In the genomic region with DNA sequence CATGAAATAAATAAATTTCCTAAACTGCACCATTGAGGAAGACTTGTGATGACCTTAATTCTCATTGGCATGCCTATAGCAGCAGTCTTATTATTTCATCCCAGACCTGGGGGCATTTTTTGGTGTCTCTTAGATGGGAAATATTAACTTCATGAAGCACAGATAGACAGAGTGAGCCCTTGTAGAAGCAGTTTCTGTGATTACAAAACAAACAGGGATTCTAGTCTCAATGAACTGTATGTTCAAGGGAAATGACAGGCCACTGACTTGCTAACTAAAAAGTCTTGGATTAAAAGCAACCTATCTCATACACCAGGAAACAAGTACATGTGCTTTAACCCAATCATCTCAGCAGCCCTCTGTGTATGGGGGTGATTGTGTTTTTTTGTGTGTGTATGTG, we compare ENCODE assay signal across 20 cellular contexts.
DNase-seq lines count a peak whose midpoint lies in the region; ATAC-seq and TF ChIP-seq lines count a peak whose summit lies in the region.
"Had no signal": no experiment of that assay in that cellular context is flagged by ENCODE, and none has a peak within 500 bp of the region (broad histone marks: within the 10 kb centered on the region; RNA-seq: fewer than 3 reads in every experiment).

No MANE protein-coding gene starts in this region.

- no peak overlapping the region for H2AFZ ChIP-seq in ACC112 (ENCODE audit: low read length, unreplicated experiment)

- no peak for TF ChIP-seq CTCF in epithelial cell of esophagus (IDR thresholded peaks at IDR 0.05; ENCODE audit: insufficient read depth, low read depth, low read length, missing control alignments)
- no peak for TF ChIP-seq CTCF in WERI-Rb-1 (IDR thresholded peaks at IDR 0.05; ENCODE audit: low read depth, low read length)

- H3K36me3 ChIP-seq in ACC112 (ENCODE audit: insufficient read depth, low read length) (no peaks in the 10 kb centered on the region), WERI-Rb-1 (no peaks in the 10 kb centered on the region)

- H3K9me3 ChIP-seq in WERI-Rb-1 (ENCODE audit: severe bottlenecking): no peaks in the 10 kb centered on the region

- ATAC-seq in GM19467 (IDR thresholded peaks at IDR 0.05; ENCODE audit: unreplicated experiment): no peak

- peak overlapping the region; percentile 54 for H3K27ac ChIP-seq in ACC112 (ENCODE audit: low read depth, low read length)
- no peak overlapping the region for H3K27ac ChIP-seq in WERI-Rb-1

- H3K4me3 ChIP-seq in ACC112 (ENCODE audit: low read depth, low read length) (peak overlapping the region; percentile 9; the same call in 1 of the 2 replicates), epithelial cell of esophagus (ENCODE audit: low read length) (no peak overlapping the region), WERI-Rb-1 (ENCODE audit: low read depth, low read length) (no peak overlapping the region)

- peaks cover 24% of the 10 kb centered on the region for H3K4me1 ChIP-seq in ACC112 (ENCODE audit: control insufficient read depth, insufficient read depth, low read length, unreplicated experiment)

- no peaks in the 10 kb centered on the region for H3K27me3 ChIP-seq in ACC112 (ENCODE audit: insufficient read depth, low read length)
- no peaks in the 10 kb centered on the region for H3K27me3 ChIP-seq in WERI-Rb-1 (ENCODE audit: insufficient read depth, low read depth, severe bottlenecking)

- DNase-seq in NCI-H69 (lab: John Stamatoyannopoulos, UW): peak; percentile 33
- peak; percentile 7 for DNase-seq in epithelial cell of esophagus (ENCODE audit: low read depth)
- peak; percentile 41 for DNase-seq in foreskin melanocyte
- no peak for DNase-seq in WERI-Rb-1
- no peak for DNase-seq in NCI-H748 treated with DMSO at 0.1 percent for 48 hours (lab: John Stamatoyannopoulos, UW)
- DNase-seq in HuH-7 (ENCODE audit: low spot score): no peak
- DNase-seq: DMS53, GDM1, H7, HFFc6, Kasumi-1, NCI-H1048, NCI-H1417 treated with DMSO at 0.1 percent for 48 hours, NCI-H187 treated with DMSO at 0.1 percent for 48 hours, NCI-H2227 treated with DMSO at 0.1 percent for 48 hours, NCI-H510A, NCI-H82, Right ventricle myocardium superior had no signal

- no peaks in the 10 kb centered on the region for H3K79me2 ChIP-seq in ACC112 (ENCODE audit: control insufficient read depth, insufficient read depth, low read length, unreplicated experiment)

Comparison
In these comparisons a context has a peak if more than half of its experiments do, and no peak if none do; other contexts are left out.
1. DNase-seq: peak in NCI-H69 (single experiment), epithelial cell of esophagus (single experiment) and foreskin melanocyte (single experiment); none in WERI-Rb-1 (single experiment), NCI-H748 treated with DMSO at 0.1 percent for 48 hours (single experiment) and HuH-7 (single experiment).